Comparison of ENCODE assay signal across 8 cellular contexts in the genomic region with DNA sequence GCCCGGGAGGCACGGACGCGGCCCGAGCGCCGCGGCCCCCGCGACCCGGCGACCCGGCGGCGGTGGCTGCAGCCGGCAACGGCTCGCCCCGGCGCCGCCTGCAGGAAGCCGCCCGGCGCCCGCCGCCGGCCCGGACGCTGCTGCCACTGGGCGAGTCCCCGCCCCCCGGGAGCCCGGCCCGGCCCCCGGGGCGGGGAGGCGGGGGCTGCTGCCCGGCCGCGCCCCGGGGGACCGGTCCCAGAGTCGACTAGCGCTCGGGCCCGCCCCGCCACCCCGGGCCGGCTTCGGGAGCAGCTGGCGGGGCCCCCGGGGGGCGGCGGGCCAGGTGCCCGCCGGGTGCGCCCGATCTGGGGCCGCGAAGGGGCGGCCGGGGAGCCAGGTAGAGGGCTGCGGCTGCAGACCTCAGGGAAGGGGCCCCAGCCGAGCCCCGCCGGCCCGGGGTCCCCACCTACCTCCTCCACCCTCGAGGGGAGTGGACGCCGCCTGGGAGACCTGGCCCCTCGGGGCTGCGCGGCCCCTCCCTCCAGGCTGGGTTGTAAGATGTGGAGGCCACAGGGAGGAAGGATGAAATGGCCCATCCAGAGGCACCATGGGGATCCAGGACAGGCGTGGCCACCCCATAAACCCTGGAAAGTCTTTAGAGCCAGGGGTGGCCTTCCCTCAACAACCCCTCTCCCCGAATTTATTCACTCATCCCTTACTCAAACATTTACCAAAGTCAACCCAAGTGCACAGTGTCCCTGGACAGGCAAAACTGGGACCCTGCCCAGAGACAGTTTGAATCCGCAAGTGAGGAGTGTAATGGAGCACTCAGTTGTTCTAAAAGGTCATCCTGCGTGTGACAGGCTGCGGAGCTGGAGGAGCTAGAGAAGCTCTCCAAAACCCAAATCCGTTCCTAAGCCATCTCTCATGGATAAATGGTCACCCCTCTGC. TPM values are rescaled to one million over a fixed set of nuclear protein-coding genes. Genes with fewer than 3 reads are reported as not detected.
DNase-seq lines count a peak whose midpoint lies in the region; ATAC-seq lines count a peak whose summit lies in the region.

A gene with protein sequence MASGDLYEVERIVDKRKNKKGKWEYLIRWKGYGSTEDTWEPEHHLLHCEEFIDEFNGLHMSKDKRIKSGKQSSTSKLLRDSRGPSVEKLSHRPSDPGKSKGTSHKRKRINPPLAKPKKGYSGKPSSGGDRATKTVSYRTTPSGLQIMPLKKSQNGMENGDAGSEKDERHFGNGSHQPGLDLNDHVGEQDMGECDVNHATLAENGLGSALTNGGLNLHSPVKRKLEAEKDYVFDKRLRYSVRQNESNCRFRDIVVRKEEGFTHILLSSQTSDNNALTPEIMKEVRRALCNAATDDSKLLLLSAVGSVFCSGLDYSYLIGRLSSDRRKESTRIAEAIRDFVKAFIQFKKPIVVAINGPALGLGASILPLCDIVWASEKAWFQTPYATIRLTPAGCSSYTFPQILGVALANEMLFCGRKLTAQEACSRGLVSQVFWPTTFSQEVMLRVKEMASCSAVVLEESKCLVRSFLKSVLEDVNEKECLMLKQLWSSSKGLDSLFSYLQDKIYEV (minus strand): TSS at position 148 of the 933 bp plus-strand sequence. CDS start 425 bp downstream, outside the sequence.

- no peak within 1 kb of the TSS for H3K27ac ChIP-seq in subcutaneous abdominal adipose tissue (ENCODE audit: low read depth, low read length)

- DNase-seq in AG20443 (ENCODE audit: low spot score), result peak; percentile 91
- DNase-seq in activated CD4-positive, alpha-beta T cell treated with anti-CD3 and anti-CD28 coated beads, Interleukin-2, amount 10 ng/mL, durations not matched to agents 24 days and 14 days, result peak; percentile 91
- DNase-seq in effector memory CD8-positive, alpha-beta T cell, result peak in 2 of 3 experiments; percentile 8 to 22
- no peak for DNase-seq in mesenteric fat pad (ENCODE audit: low spot score)
- DNase-seq in NCI-H2081 (lab: John Stamatoyannopoulos, UW), result no peak

- no peaks in the 10 kb centered on the region for H3K36me3 ChIP-seq in subcutaneous abdominal adipose tissue (ENCODE audit: control insufficient read depth in 5 of 5, insufficient read depth in 5 of 5, low read length in 5 of 5)

- H3K4me3 Mint-ChIP-seq in activated CD4-positive, alpha-beta T cell treated with anti-CD3 and anti-CD28 coated beads, Interleukin-2, amount 10 ng/mL, durations not matched to agents 24 days and 14 days, result peak within 1 kb of the TSS; percentile 93
- H3K4me3 Mint-ChIP-seq in effector memory CD8-positive, alpha-beta T cell, result peak within 1 kb of the TSS; percentile 87 to 93

- H3K9me3 ChIP-seq in subcutaneous abdominal adipose tissue (ENCODE audit: control insufficient read depth in 5 of 5, low read length in 5 of 5), result no peaks in the 10 kb centered on the region

- intact Hi-C loops in activated CD4-positive, alpha-beta T cell treated with anti-CD3 and anti-CD28 coated beads, Interleukin-2, amount 10 ng/mL, durations not matched to agents 24 days and 14 days (cut with micrococcal nuclease), result loop anchor here (1.0 to 10.0 kb wide), 6 partner anchors 112 to 1730 kb away; a partner anchor contains a TSS

- peak within 1 kb of the TSS in 1 of 5 donors; percentile 25 for H3K9ac ChIP-seq in subcutaneous abdominal adipose tissue (ENCODE audit: low read length in 5 of 5)

- H3K27me3 ChIP-seq in subcutaneous abdominal adipose tissue (ENCODE audit: control insufficient read depth in 5 of 5, insufficient read depth in 4 of 5, low read length in 5 of 5), result no peaks in the 10 kb centered on the region

- H3K4me1 ChIP-seq in subcutaneous abdominal adipose tissue (ENCODE audit: control insufficient read depth in 5 of 5, insufficient read depth in 5 of 5, low read length in 5 of 5), result peaks cover 0 to 8% (median 4%) of the 10 kb centered on the region in 5 donors

- no peaks in the 10 kb centered on the region for H3K27me3 Mint-ChIP-seq in activated CD4-positive, alpha-beta T cell treated with anti-CD3 and anti-CD28 coated beads, Interleukin-2, amount 10 ng/mL, durations not matched to agents 24 days and 14 days
- H3K27me3 Mint-ChIP-seq in effector memory CD8-positive, alpha-beta T cell, result no peaks in the 10 kb centered on the region

- H3K4me3 ChIP-seq in subcutaneous abdominal adipose tissue (ENCODE audit: low read depth in 1 of 5, low read length in 5 of 5), result peak within 1 kb of the TSS; percentile 22 to 86 (median 74)

- peak within 1 kb of the TSS; percentile 97 for H3K27ac Mint-ChIP-seq in activated CD4-positive, alpha-beta T cell treated with anti-CD3 and anti-CD28 coated beads, Interleukin-2, amount 10 ng/mL, durations not matched to agents 24 days and 14 days
- peak within 1 kb of the TSS in 1 of 2 donors; percentile 91 for H3K27ac Mint-ChIP-seq in effector memory CD8-positive, alpha-beta T cell

- H3K36me3 Mint-ChIP-seq in activated CD4-positive, alpha-beta T cell treated with anti-CD3 and anti-CD28 coated beads, Interleukin-2, amount 10 ng/mL, durations not matched to agents 24 days and 14 days (ENCODE audit: low read depth), result peaks cover 11% of the 10 kb centered on the region
- H3K36me3 Mint-ChIP-seq in effector memory CD8-positive, alpha-beta T cell (ENCODE audit: insufficient read depth), result peaks cover 7% of the 10 kb centered on the region

- H3K9me3 Mint-ChIP-seq in activated CD4-positive, alpha-beta T cell treated with anti-CD3 and anti-CD28 coated beads, Interleukin-2, amount 10 ng/mL, durations not matched to agents 24 days and 14 days, result peaks cover 9% of the 10 kb centered on the region
- H3K9me3 Mint-ChIP-seq in effector memory CD8-positive, alpha-beta T cell, result no peaks in the 10 kb centered on the region

- ATAC-seq in GM19372 (IDR thresholded peaks at IDR 0.05; ENCODE audit: low read depth, unreplicated experiment), result peak; percentile 71
- ATAC-seq in HG03571 (IDR thresholded peaks at IDR 0.05; ENCODE audit: unreplicated experiment), result peak; percentile 70
- peak; percentile 67 for ATAC-seq in effector memory CD8-positive, alpha-beta T cell (replicated peaks)

- H3K4me1 Mint-ChIP-seq in activated CD4-positive, alpha-beta T cell treated with anti-CD3 and anti-CD28 coated beads, Interleukin-2, amount 10 ng/mL, durations not matched to agents 24 days and 14 days, result peaks cover 40% of the 10 kb centered on the region
- H3K4me1 Mint-ChIP-seq in effector memory CD8-positive, alpha-beta T cell (ENCODE audit: low read depth in 2 of 2), result peaks cover 9 to 29% of the 10 kb centered on the region in 2 donors

RNA-seq across cellular contexts. Expression of the gene that starts here (rescaled TPM):
- 63.3 and 66.9 TPM in 2 replicates for total RNA-seq in activated CD4-positive, alpha-beta T cell treated with anti-CD3 and anti-CD28 coated beads, Interleukin-2, amount 10 ng/mL, durations not matched to agents 24 days and 14 days
- total RNA-seq in mesenteric fat pad, result 24.0 TPM

Comparison
In these comparisons a context has a peak if more than half of its experiments do, and no peak if none do; other contexts are left out.
1. DNase-seq: peak in AG20443 (single experiment), activated CD4-positive, alpha-beta T cell treated with anti-CD3 and anti-CD28 coated beads, Interleukin-2, amount 10 ng/mL, durations not matched to agents 24 days and 14 days (single experiment) and effector memory CD8-positive, alpha-beta T cell (2 of 3); none in mesenteric fat pad (single experiment) and NCI-H2081 (0 of 2).
2. Peak in every context shown above with its lines, with median percentiles within 50 percentile points of each other: ATAC-seq.